19 cellular contexts compared by ENCODE assay signal in the genomic region with DNA sequence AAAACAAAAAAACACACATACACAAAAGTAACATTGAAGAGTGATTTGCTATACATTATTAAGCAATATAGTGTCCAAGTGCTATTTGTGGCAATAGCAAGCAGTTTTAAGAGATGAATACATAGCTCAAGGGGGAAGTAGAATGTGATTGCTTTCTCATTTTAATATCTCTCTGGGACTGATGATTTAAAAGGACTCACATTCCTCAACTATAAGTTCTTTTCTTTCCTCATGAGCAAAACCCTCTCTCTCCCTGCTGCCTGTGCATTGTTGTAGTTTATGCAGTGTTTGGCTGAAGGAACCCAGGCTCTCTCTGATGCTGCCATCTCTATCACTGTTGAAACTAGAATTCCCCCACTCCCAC. TPM values are rescaled to one million over a fixed set of nuclear protein-coding genes. Genes with fewer than 3 reads are reported as not detected.
A peak's percentile ranks its signal among the peaks of the same experiment; 100 is the strongest.
DNase-seq lines count a peak whose midpoint lies in the region; ATAC-seq and TF ChIP-seq lines count a peak whose summit lies in the region.
"Had no signal": no experiment of that assay in that cellular context is flagged by ENCODE, and none has a peak within 500 bp of the region (broad histone marks: within the 10 kb centered on the region; RNA-seq: fewer than 3 reads in every experiment).

No MANE protein-coding gene starts in this region.

- no peak for TF ChIP-seq EP300 in tibial nerve (IDR thresholded peaks at IDR 0.05)

- DNase-seq in NOMO-1 treated with DMSO at 0.1 percent for 48 hours (lab: John Stamatoyannopoulos, UW; ENCODE audit: unreplicated experiment) (peak; percentile 50), NOMO-1 treated with dmso at 0.1 percent for 144 hours (lab: John Stamatoyannopoulos, UW; ENCODE audit: unreplicated experiment) (no peak), mesothelial cell of epicardium (ENCODE audit: low spot score in 2 of 2, unreplicated experiment in 2 of 2) (no peak), tibial nerve (ENCODE audit: low spot score in 2 of 2) (no peak), NCI-H774 (lab: John Stamatoyannopoulos, UW) (no peak), dorsolateral prefrontal cortex (no peak)
- DNase-seq: 8988T; gastrocnemius medialis; GOT3; NCI-H1436; NCI-H82; stimulated activated CD4-positive, alpha-beta T cell treated with anti-CD3 and anti-CD28 coated beads, Interleukin-15, amount 100 ng/mL, for 24 hours; stimulated activated naive B cell treated with anti-CD40 and anti-IgM and Interleukin-4, amounts not matched to agents 10 μg/mL and 1 μg/mL and 100 μg/mL, for 72 hours; WERI-Rb-1 had no signal

- no peak overlapping the region for H3K4me3 Mint-ChIP-seq in mesothelial cell of epicardium
- H3K4me3 Mint-ChIP-seq: activated T-helper 17 cell treated with anti-CD3 and anti-CD28 coated beads, Interleukin-2, amount 50 U/mL, for 72 hours; stimulated activated naive B cell treated with anti-CD40 and anti-IgM and Interleukin-4, amounts not matched to agents 10 μg/mL and 1 μg/mL and 100 μg/mL, for 72 hours; type B pancreatic cell had no signal

- H3K27me3 Mint-ChIP-seq in mesothelial cell of epicardium (ENCODE audit: low read depth) = no peaks in the 10 kb centered on the region
- H3K27me3 Mint-ChIP-seq: activated T-helper 17 cell treated with anti-CD3 and anti-CD28 coated beads, Interleukin-2, amount 50 U/mL, for 72 hours had no signal

- 0 out of 2 replicates have a peak overlapping the region, but pooled peaks have one; percentile 10 for H3K4me3 ChIP-seq in WI38 (ENCODE audit: low read depth, low read length)
- no peak overlapping the region for H3K4me3 ChIP-seq in tibial nerve
- H3K4me3 ChIP-seq in dorsolateral prefrontal cortex = peak overlapping the region in 11 of 59 donors; percentile 0 to 38 (median 15)
- H3K4me3 ChIP-seq: gastrocnemius medialis, prostate gland had no signal

- ATAC-seq in GM18868 (IDR thresholded peaks at IDR 0.05; ENCODE audit: unreplicated experiment) = no peak
- ATAC-seq: gastrocnemius medialis had no signal

- TF ChIP-seq CTCF in WI38 (IDR thresholded peaks at IDR 0.05; ENCODE audit: low read depth, low read length) (no peak), mesothelial cell of epicardium (IDR thresholded peaks at IDR 0.05; ENCODE audit: unreplicated experiment) (no peak), tibial nerve (IDR thresholded peaks at IDR 0.05) (no peak), dorsolateral prefrontal cortex (IDR thresholded peaks at IDR 0.05 in 54 of 56, conservative IDR thresholded peaks at IDR 0.05 in 2 of 56; ENCODE audit: low read depth in 1 of 56, partially characterized antibody in 56 of 56) (no peak)

- H3K27ac ChIP-seq in tibial nerve (peak overlapping the region in 3 of 4 donors; percentile 35 to 71 (median 66)), dorsolateral prefrontal cortex (peak overlapping the region in 16 of 59 donors; percentile 8 to 85 (median 63))
- H3K27ac ChIP-seq: gastrocnemius medialis, prostate gland, WERI-Rb-1 had no signal

- H3K27me3 ChIP-seq in tibial nerve (no peaks in the 10 kb centered on the region), dorsolateral prefrontal cortex (no peaks in the 10 kb centered on the region)
- H3K27me3 ChIP-seq: gastrocnemius medialis had no signal

- peaks cover 34% of the 10 kb centered on the region for H3K9me3 Mint-ChIP-seq in mesothelial cell of epicardium

- peak overlapping the region; percentile 37 for H3K27ac Mint-ChIP-seq in mesothelial cell of epicardium
- H3K27ac Mint-ChIP-seq: activated T-helper 17 cell treated with anti-CD3 and anti-CD28 coated beads, Interleukin-2, amount 50 U/mL, for 72 hours; stimulated activated naive B cell treated with anti-CD40 and anti-IgM and Interleukin-4, amounts not matched to agents 10 μg/mL and 1 μg/mL and 100 μg/mL, for 72 hours; type B pancreatic cell had no signal

- H3K4me1 ChIP-seq in tibial nerve = peaks cover 0 to 25% (median 12%) of the 10 kb centered on the region in 4 donors
- H3K4me1 ChIP-seq: prostate gland had no signal

- intact Hi-C loops in dorsolateral prefrontal cortex (cut with DNase I) = no loop called here

- H3K36me3 Mint-ChIP-seq in mesothelial cell of epicardium = peaks cover 7% of the 10 kb centered on the region
- H3K36me3 Mint-ChIP-seq: type B pancreatic cell had no signal

- no peak for TF ChIP-seq POLR2A in tibial nerve (IDR thresholded peaks at IDR 0.05)

- H3K36me3 ChIP-seq in tibial nerve = no peaks in the 10 kb centered on the region
- H3K36me3 ChIP-seq: gastrocnemius medialis, prostate gland, WERI-Rb-1 had no signal

- no peaks in the 10 kb centered on the region for H3K9me3 ChIP-seq in tibial nerve
- H3K9me3 ChIP-seq: gastrocnemius medialis, prostate gland had no signal

- peaks cover 6% of the 10 kb centered on the region for H3K4me1 Mint-ChIP-seq in mesothelial cell of epicardium

RNA-seq across cellular contexts. Expression of a gene that starts 47.0 kb away (rescaled TPM):
- total RNA-seq in mesothelial cell of epicardium (27.1 to 28.9 TPM (median 27.4 TPM) in 3 replicates), tibial nerve (100 to 1,000 TPM in 2 of 4 donors, 10 to 100 TPM in 2; 66.8 to 124 (median 90.8) TPM), dorsolateral prefrontal cortex (10 to 100 TPM in 117 of 120 experiments, 1 to 10 TPM in 3; 8.9 to 51.5 (median 20.8) TPM)
